In genomic region chr1:77779529-77780281, GRCh38 we compare ENCODE assay signal across 1 cellular context.
TF ChIP-seq lines count a peak whose summit lies in the region.

MIGA1 (plus strand) TSS chr1:77779649; CDS start chr1:77783253, 3,604 bp downstream.

TF ChIP-seq in HepG2, 621 proteins besides CTCF, POLR2A, EP300 and RAD21 (continued from another document and continues in another):
- TF ChIP-seq ZBTB40 (IDR thresholded peaks at IDR 0.05) (no peak), ZBTB40 (CRISPR knock-in tag; IDR thresholded peaks at IDR 0.05) (peak; percentile 48; the same call in 1 of the 2 replicates), ZNF441 (CRISPR knock-in tag; IDR thresholded peaks at IDR 0.05; ENCODE audit: borderline replicate concordance) (no peak), ZNF276 (CRISPR knock-in tag; IDR thresholded peaks at IDR 0.05; ENCODE audit: low read depth) (peak; percentile 70; the same call in 1 of the 2 replicates), CREB3 (CRISPR knock-in tag; IDR thresholded peaks at IDR 0.05) (no peak), MLLT10 (CRISPR knock-in tag; IDR thresholded peaks at IDR 0.05) (no peak), ZNF629 (CRISPR knock-in tag; conservative IDR thresholded peaks at IDR 0.05) (no peak), HHEX (CRISPR knock-in tag; IDR thresholded peaks at IDR 0.05) (no peak), ZNF280B (CRISPR knock-in tag; IDR thresholded peaks at IDR 0.05; ENCODE audit: borderline replicate concordance) (peak; percentile 35; the same call in 1 of the 2 replicates), ZNF331 (CRISPR knock-in tag; IDR thresholded peaks at IDR 0.05) (peak; percentile 67; the same call in 1 of the 2 replicates), ZNF547 (CRISPR knock-in tag; IDR thresholded peaks at IDR 0.05) (peak; percentile 58), HES4 (CRISPR knock-in tag; IDR thresholded peaks at IDR 0.05; ENCODE audit: borderline replicate concordance) (0 out of 2 replicates have a peak, but pooled peaks have one; percentile 30), ZNF513 (CRISPR knock-in tag; conservative IDR thresholded peaks at IDR 0.05) (no peak), ZNF207 (IDR thresholded peaks at IDR 0.05; ENCODE audit: borderline replicate concordance) (no peak), FOXK1 (CRISPR knock-in tag; IDR thresholded peaks at IDR 0.05; ENCODE audit: borderline replicate concordance, low read depth) (peak; percentile 62; the same call in 1 of the 2 replicates), ZNF354B (CRISPR knock-in tag; IDR thresholded peaks at IDR 0.05) (peak; percentile 38; the same call in 1 of the 2 replicates), SYNCRIP (IDR thresholded peaks at IDR 0.05; ENCODE audit: insufficient read depth, low read depth, low read length) (no peak), IRF1 (CRISPR knock-in tag; IDR thresholded peaks at IDR 0.05; ENCODE audit: low read depth) (no peak), RERE (CRISPR knock-in tag; IDR thresholded peaks at IDR 0.05; ENCODE audit: low read depth) (no peak), HOXA9 (CRISPR knock-in tag; IDR thresholded peaks at IDR 0.05; ENCODE audit: borderline replicate concordance) (no peak), NFKB2 (CRISPR knock-in tag; IDR thresholded peaks at IDR 0.05; ENCODE audit: borderline replicate concordance) (peak; percentile 44; the same call in 1 of the 2 replicates), SNAPC5 (CRISPR knock-in tag; IDR thresholded peaks at IDR 0.05; ENCODE audit: borderline replicate concordance) (0 out of 2 replicates have a peak, but pooled peaks have one; percentile 46), BCLAF1 (IDR thresholded peaks at IDR 0.05) (no peak), ZFP36 (IDR thresholded peaks at IDR 0.05; ENCODE audit: borderline replicate concordance, low read depth, low read length, partially characterized antibody) (no peak), ZNF709 (CRISPR knock-in tag; IDR thresholded peaks at IDR 0.05) (no peak), NFIC (IDR thresholded peaks at IDR 0.05; ENCODE audit: low read length) (no peak), ZNF3 (CRISPR knock-in tag; IDR thresholded peaks at IDR 0.05) (no peak)
